16 cellular contexts compared by ENCODE assay signal in the genomic region with DNA sequence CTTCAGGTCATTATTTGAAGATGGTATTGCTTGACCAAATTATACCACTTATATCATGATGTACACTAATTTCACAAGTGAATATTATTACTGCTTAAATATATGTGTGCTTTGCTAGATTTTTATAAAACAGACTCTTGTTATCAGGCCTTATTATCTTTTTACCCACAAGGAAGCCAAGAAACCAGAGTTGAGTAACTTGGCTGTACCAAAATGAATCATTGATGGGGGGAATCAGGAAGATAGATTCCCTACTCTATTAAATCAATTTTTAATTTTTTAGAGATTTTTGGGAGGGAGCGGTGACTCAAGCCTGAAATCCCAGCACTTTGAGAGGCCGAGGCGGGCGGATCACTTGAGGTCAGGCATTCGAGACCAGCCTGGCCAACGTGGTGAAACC.
"Had no signal": no experiment of that assay in that cellular context is flagged by ENCODE, and none has a peak within 500 bp of the region (broad histone marks: within the 10 kb centered on the region; RNA-seq: fewer than 3 reads in every experiment).

No MANE protein-coding gene starts in this region.

- H3K27ac Mint-ChIP-seq: activated B cell treated with CpG ODN at 0.5 μM for 24 hours; activated CD4-positive, alpha-beta T cell treated with anti-CD3 and anti-CD28 coated beads, Interleukin-2, amount 10 ng/mL, durations not matched to agents 24 days and 14 days; activated naive CD8-positive, alpha-beta T cell; activated T-cell treated with anti-CD3 and anti-CD28 coated beads, Interleukin-2, amount 50 U/mL, for 72 hours; endodermal cell; neural progenitor cell had no signal

- ATAC-seq: activated T-cell treated with anti-CD3 and anti-CD28 coated beads, Interleukin-2, amount 50 U/mL, for 72 hours had no signal

- H3K4me1 Mint-ChIP-seq: activated B cell treated with CpG ODN at 0.5 μM for 24 hours, endodermal cell, neural progenitor cell had no signal

- H3K9me3 ChIP-seq: ovary, testis, upper lobe of left lung had no signal

- H3K27me3 ChIP-seq: dorsolateral prefrontal cortex, neural progenitor cell, ovary, testis, upper lobe of left lung had no signal

- DNase-seq: activated B cell treated with CpG ODN at 0.5 μM for 24 hours; activated CD4-positive, alpha-beta T cell treated with anti-CD3 and anti-CD28 coated beads, Interleukin-2, amount 10 ng/mL, durations not matched to agents 24 days and 14 days; activated CD8-positive, alpha-beta memory T cell treated with anti-CD3 and anti-CD28 coated beads, Interleukin-2, amount 50 U/mL, for 48 hours; activated gamma-delta T cell; activated T-cell treated with anti-CD3 and anti-CD28 coated beads, Interleukin-2, amount 50 U/mL, for 72 hours; dorsolateral prefrontal cortex; endodermal cell; ovary; stimulated activated CD4-positive, alpha-beta T cell treated with anti-CD3 and anti-CD28 coated beads, Interleukin-12 subunit alpha, Interleukin-12 subunit beta, amount 100 ng/mL, for 4 hours; stimulated activated CD4-positive, alpha-beta T cell treated with anti-CD3 and anti-CD28 coated beads, Interleukin-2, amount 100 ng/mL, for 24 hours; stomach; testis; upper lobe of left lung had no signal

- H3K4me2 ChIP-seq: neural progenitor cell had no signal

- H3K4me3 ChIP-seq: dorsolateral prefrontal cortex, neural progenitor cell, ovary, stomach, testis, upper lobe of left lung had no signal

- H3K36me3 ChIP-seq: neural progenitor cell, ovary, stomach, upper lobe of left lung had no signal

- H3K36me3 Mint-ChIP-seq: neural progenitor cell had no signal

- H3K4me3 Mint-ChIP-seq: activated B cell treated with CpG ODN at 0.5 μM for 24 hours; activated CD4-positive, alpha-beta T cell treated with anti-CD3 and anti-CD28 coated beads, Interleukin-2, amount 10 ng/mL, durations not matched to agents 24 days and 14 days; activated naive CD8-positive, alpha-beta T cell; activated T-cell treated with anti-CD3 and anti-CD28 coated beads, Interleukin-2, amount 50 U/mL, for 72 hours; endodermal cell; neural progenitor cell had no signal

- H3K4me1 ChIP-seq: neural progenitor cell, testis had no signal

- H2AFZ ChIP-seq: neural progenitor cell had no signal

- H3K27ac ChIP-seq: dorsolateral prefrontal cortex, neural progenitor cell, ovary, testis, upper lobe of left lung had no signal

- H3K9ac ChIP-seq: neural progenitor cell had no signal

- FAIRE-seq: islet of Langerhans had no signal
